Comparison of ENCODE assay signal across 30 cellular contexts in genomic region chr15:34804776-34805175, GRCh38. TPM values are rescaled to one million over a fixed set of nuclear protein-coding genes. Genes with fewer than 3 reads are reported as not detected.
"Had no signal": no experiment of that assay in that cellular context is flagged by ENCODE, and none has a peak within 500 bp of the region (broad histone marks: within the 10 kb centered on the region; RNA-seq: fewer than 3 reads in every experiment).

No MANE protein-coding gene starts in this region.

- H3K27me3 ChIP-seq: ascending aorta, cardiac muscle cell had no signal

- H2AFZ ChIP-seq: PC-9 had no signal

- H3K36me3 ChIP-seq: ascending aorta, cardiac muscle cell, WERI-Rb-1 had no signal

- H3K4me2 ChIP-seq: PC-9 had no signal

- H3K9me3 ChIP-seq: ascending aorta had no signal

- DNase-seq: activated CD4-positive, alpha-beta memory T cell treated with anti-CD3 and anti-CD28 coated beads, Interleukin-2, amount 10 ng/mL, durations not matched to agents 7 days and 5 days; activated CD4-positive, alpha-beta T cell treated with anti-CD3 and anti-CD28 coated beads for 1 hour; activated CD4-positive, alpha-beta T cell treated with anti-CD3 and anti-CD28 coated beads for 48 hours; activated CD4-positive, CD25-positive, alpha-beta regulatory T cell; activated effector memory CD4-positive, alpha-beta T cell treated with anti-CD3 and anti-CD28 coated beads, Interleukin-2, amount 50 U/mL, for 16 hours; activated naive CD4-positive, alpha-beta T cell; activated naive CD4-positive, alpha-beta T cell treated with anti-CD3 and anti-CD28 coated beads, Interleukin-2, amount 50 U/mL, for 16 hours; activated naive CD8-positive, alpha-beta T cell treated with anti-CD3 and anti-CD28 coated beads for 36 hours; activated T-cell treated with anti-CD3 and anti-CD28 coated beads, Interleukin-2, amount 50 U/mL, for 1 hour; activated T-cell treated with anti-CD3 and anti-CD28 coated beads, Interleukin-2, amount 50 U/mL, for 72 hours; amniotic stem cell; NCI-H1092 treated with DMSO at 0.1 percent for 48 hours; NCI-H1417; NCI-H187 treated with DMSO at 0.1 percent for 48 hours; NCI-H226; NCI-H446 treated with DMSO at 0.1 percent for 48 hours; PC-9; SIG-M5; SW 1271; T-helper 1 cell; T1000; WERI-Rb-1 had no signal

- H3K4me3 ChIP-seq: ascending aorta, cardiac muscle cell, PC-9 had no signal

- H3K27ac ChIP-seq: ascending aorta, cardiac muscle cell, PC-9, RWPE1, WERI-Rb-1 had no signal

RNA-seq across cellular contexts. Expression of gene ACTC1, which starts 9.4 kb away (rescaled TPM):
- total RNA-seq: activated CD4-positive, alpha-beta memory T cell treated with anti-CD3 and anti-CD28 coated beads, Interleukin-2, amount 10 ng/mL, durations not matched to agents 7 days and 5 days; activated CD8-positive, alpha-beta memory T cell treated with anti-CD3 and anti-CD28 coated beads for 36 hours; activated naive CD8-positive, alpha-beta T cell treated with anti-CD3 and anti-CD28 coated beads for 36 hours; activated T-cell treated with anti-CD3 and anti-CD28 coated beads, Interleukin-2, amount 50 U/mL, for 72 hours; activated T-helper 17 cell treated with anti-CD3 and anti-CD28 coated beads, Interleukin-2, amount 50 U/mL, for 72 hours; OCI-LY7; PC-9 had no signal

RNA-seq across cellular contexts. Expression of gene GJD2, which starts 50.0 kb away (rescaled TPM):
- total RNA-seq: activated CD4-positive, alpha-beta memory T cell treated with anti-CD3 and anti-CD28 coated beads, Interleukin-2, amount 10 ng/mL, durations not matched to agents 7 days and 5 days; activated CD8-positive, alpha-beta memory T cell treated with anti-CD3 and anti-CD28 coated beads for 36 hours; activated naive CD8-positive, alpha-beta T cell treated with anti-CD3 and anti-CD28 coated beads for 36 hours; activated T-cell treated with anti-CD3 and anti-CD28 coated beads, Interleukin-2, amount 50 U/mL, for 72 hours; activated T-helper 17 cell treated with anti-CD3 and anti-CD28 coated beads, Interleukin-2, amount 50 U/mL, for 72 hours; ascending aorta; M059J; OCI-LY7; PC-9; Right ventricle myocardium inferior had no signal
- polyA plus RNA-seq: cardiac muscle cell had no signal
